15 cellular contexts compared by ENCODE assay signal in the genomic region with DNA sequence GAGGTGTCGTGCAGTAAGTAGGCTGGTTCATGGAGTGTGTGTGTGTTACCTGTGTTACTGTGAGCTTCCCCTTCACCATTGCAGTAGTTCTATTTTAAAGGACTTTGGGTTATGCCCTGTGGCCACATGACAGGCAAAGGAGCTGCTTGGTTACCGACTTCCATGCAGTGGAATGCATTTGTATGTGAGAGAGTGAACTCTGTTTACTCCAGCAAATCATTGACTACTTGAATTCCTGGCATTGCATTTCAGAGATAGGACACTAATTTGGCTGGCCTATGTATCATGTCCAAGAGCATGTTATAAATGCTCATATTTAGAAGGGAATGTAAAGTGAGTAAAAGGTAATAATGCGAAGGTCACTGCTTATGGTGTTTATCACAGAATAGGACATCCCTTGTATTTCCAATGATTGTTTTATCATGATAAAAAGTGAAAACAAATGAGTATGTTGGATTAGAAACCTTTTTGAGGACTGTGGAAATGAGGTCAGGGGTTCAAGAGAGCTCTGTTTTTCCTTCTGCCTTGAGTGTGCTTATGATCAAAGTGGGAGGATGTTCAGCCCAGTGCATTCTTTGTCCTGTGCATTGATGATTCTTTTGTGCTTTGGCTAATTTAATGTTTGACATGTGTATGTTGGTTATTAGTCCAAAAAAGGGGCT.
DNase-seq lines count a peak whose midpoint lies in the region; ATAC-seq and TF ChIP-seq lines count a peak whose summit lies in the region.
"Had no signal": no experiment of that assay in that cellular context is flagged by ENCODE, and none has a peak within 500 bp of the region (broad histone marks: within the 10 kb centered on the region; RNA-seq: fewer than 3 reads in every experiment).

No MANE protein-coding gene starts in this region.

- H3K27me3 Mint-ChIP-seq in activated T-helper 2 cell treated with anti-CD3 and anti-CD28 coated beads, Interferon-gamma antibody, Interleukin-2, Interleukin-4, amounts not matched to agents 10 μg/mL and 5 μg/mL and 100 μg/mL, durations not matched to agents 14 hours and 24 hours and 36 hours (ENCODE audit: low read depth): no peaks in the 10 kb centered on the region

- H3K36me3 ChIP-seq in psoas muscle (ENCODE audit: insufficient read depth in 1 of 2, low read depth in 1 of 2): peaks cover 5 to 23% of the 10 kb centered on the region in 2 donors
- H3K36me3 ChIP-seq: ascending aorta had no signal

- intact Hi-C loops in psoas muscle (cut with DNase I): loop anchor here in 1 of 2 donors (5.0 kb wide), 1 partner anchor 90 kb away; no protein-coding TSS in a partner anchor
- intact Hi-C loops in activated T-helper 2 cell treated with anti-CD3 and anti-CD28 coated beads, Interferon-gamma antibody, Interleukin-2, Interleukin-4, amounts not matched to agents 10 μg/mL and 5 μg/mL and 100 μg/mL, durations not matched to agents 14 hours and 24 hours and 36 hours (cut with micrococcal nuclease): no loop called here

- no peaks in the 10 kb centered on the region for H3K27me3 ChIP-seq in psoas muscle (ENCODE audit: insufficient read depth in 3 of 3, low read length in 2 of 3)
- H3K27me3 ChIP-seq: ascending aorta had no signal

- WGBS in psoas muscle, 3 donors: 33 to 55% (median 43%) methylated on average over 3 of the region's 3 CpGs

- DNase-seq in HK-2 (ENCODE audit: unreplicated experiment): peak; percentile 13
- DNase-seq in epithelial cell of proximal tubule (ENCODE audit: low read depth): peak; percentile 87
- DNase-seq in kidney tubule cell (ENCODE audit: low spot score): peak; percentile 86
- no peak for DNase-seq in psoas muscle
- no peak for DNase-seq in NAMALWA (ENCODE audit: low spot score)
- DNase-seq in NCI-H345 (lab: John Stamatoyannopoulos, UW): no peak
- no peak for DNase-seq in SW480 (ENCODE audit: low spot score)
- DNase-seq in activated T-helper 2 cell treated with anti-CD3 and anti-CD28 coated beads, Interferon-gamma antibody, Interleukin-2, Interleukin-4, amounts not matched to agents 10 μg/mL and 5 μg/mL and 100 μg/mL, durations not matched to agents 14 hours and 24 hours and 36 hours (ENCODE audit: low spot score): no peak
- DNase-seq: activated CD4-positive, alpha-beta T cell treated with anti-CD3 and anti-CD28 coated beads for 4 hours; head of caudate nucleus; NCI-H1048; NCI-H446 treated with DMSO at 0.1 percent for 48 hours; PC-9 had no signal

- H3K27ac ChIP-seq in psoas muscle: peak overlapping the region; percentile 59
- H3K27ac ChIP-seq: ascending aorta, PC-9 had no signal

- no peak overlapping the region for H3K27ac Mint-ChIP-seq in activated T-helper 2 cell treated with anti-CD3 and anti-CD28 coated beads, Interferon-gamma antibody, Interleukin-2, Interleukin-4, amounts not matched to agents 10 μg/mL and 5 μg/mL and 100 μg/mL, durations not matched to agents 14 hours and 24 hours and 36 hours

- peaks cover 62% of the 10 kb centered on the region for H3K4me1 ChIP-seq in psoas muscle

- H3K4me3 ChIP-seq in epithelial cell of proximal tubule (ENCODE audit: low read depth, low read length): no peak overlapping the region
- peak overlapping the region; percentile 29 for H3K4me3 ChIP-seq in psoas muscle
- H3K4me3 ChIP-seq: ascending aorta, PC-9 had no signal

- no peak overlapping the region for H3K4me3 Mint-ChIP-seq in activated T-helper 2 cell treated with anti-CD3 and anti-CD28 coated beads, Interferon-gamma antibody, Interleukin-2, Interleukin-4, amounts not matched to agents 10 μg/mL and 5 μg/mL and 100 μg/mL, durations not matched to agents 14 hours and 24 hours and 36 hours (ENCODE audit: low read depth)
- H3K4me3 Mint-ChIP-seq: CD14-positive monocyte had no signal

- H3K36me3 Mint-ChIP-seq in activated T-helper 2 cell treated with anti-CD3 and anti-CD28 coated beads, Interferon-gamma antibody, Interleukin-2, Interleukin-4, amounts not matched to agents 10 μg/mL and 5 μg/mL and 100 μg/mL, durations not matched to agents 14 hours and 24 hours and 36 hours (ENCODE audit: low read depth): peaks cover 22% of the 10 kb centered on the region
- H3K36me3 Mint-ChIP-seq: CD14-positive monocyte had no signal

- peaks cover 5% of the 10 kb centered on the region for H3K9me3 Mint-ChIP-seq in activated T-helper 2 cell treated with anti-CD3 and anti-CD28 coated beads, Interferon-gamma antibody, Interleukin-2, Interleukin-4, amounts not matched to agents 10 μg/mL and 5 μg/mL and 100 μg/mL, durations not matched to agents 14 hours and 24 hours and 36 hours

- H3K4me1 Mint-ChIP-seq in activated T-helper 2 cell treated with anti-CD3 and anti-CD28 coated beads, Interferon-gamma antibody, Interleukin-2, Interleukin-4, amounts not matched to agents 10 μg/mL and 5 μg/mL and 100 μg/mL, durations not matched to agents 14 hours and 24 hours and 36 hours (ENCODE audit: low read depth): peaks cover 8% of the 10 kb centered on the region
- H3K4me1 Mint-ChIP-seq: CD14-positive monocyte had no signal

- ATAC-seq in psoas muscle: no peak

- H3K9me3 ChIP-seq in psoas muscle: no peaks in the 10 kb centered on the region
- H3K9me3 ChIP-seq: ascending aorta had no signal

- TF ChIP-seq CTCF in epithelial cell of proximal tubule (conservative IDR thresholded peaks at IDR 0.05; ENCODE audit: low read depth, low read length) (no peak), psoas muscle (IDR thresholded peaks at IDR 0.05) (no peak)

Comparison
In these comparisons a context has a peak if more than half of its experiments do, and no peak if none do; other contexts are left out.
1. DNase-seq: peak in HK-2 (single experiment), epithelial cell of proximal tubule (single experiment) and kidney tubule cell (single experiment); none in psoas muscle (0 of 2), NAMALWA (single experiment), NCI-H345 (single experiment), SW480 (single experiment) and activated T-helper 2 cell treated with anti-CD3 and anti-CD28 coated beads, Interferon-gamma antibody, Interleukin-2, Interleukin-4, amounts not matched to agents 10 μg/mL and 5 μg/mL and 100 μg/mL, durations not matched to agents 14 hours and 24 hours and 36 hours (single experiment).